Comparison of ENCODE assay signal across 19 cellular contexts in the genomic region with DNA sequence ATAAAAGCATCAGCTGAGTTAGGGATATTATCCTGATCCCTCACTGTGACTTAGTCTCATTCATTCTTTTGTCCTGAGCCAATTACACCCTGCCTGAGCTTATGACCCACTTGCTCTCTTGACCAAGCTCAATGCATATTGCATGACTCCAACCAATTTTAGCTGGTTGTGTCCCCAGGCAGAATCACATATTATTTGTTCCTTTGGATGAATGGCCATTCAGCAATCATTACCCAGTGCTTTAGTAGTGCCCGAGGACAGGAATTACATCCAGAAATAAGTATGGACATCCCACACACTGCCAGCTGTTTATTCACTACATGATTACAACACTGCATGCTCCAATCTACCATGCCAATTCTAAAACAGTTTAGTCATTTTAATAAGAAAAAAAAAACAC.
"Had no signal": no experiment of that assay in that cellular context is flagged by ENCODE, and none has a peak within 500 bp of the region (broad histone marks: within the 10 kb centered on the region; RNA-seq: fewer than 3 reads in every experiment).

No MANE protein-coding gene starts in this region.

- H3K27me3 ChIP-seq: colonic mucosa, gastrocnemius medialis, heart left ventricle, ovary, spleen, testis had no signal

- H3K36me3 ChIP-seq: colonic mucosa, gastrocnemius medialis, heart left ventricle, ovary, spleen, WERI-Rb-1 had no signal

- DNase-seq: activated CD4-positive, alpha-beta T cell treated with anti-CD3 and anti-CD28 coated beads for 1 hour; activated CD8-positive, alpha-beta memory T cell treated with anti-CD3 and anti-CD28 coated beads for 24 hours; activated CD8-positive, alpha-beta memory T cell treated with anti-CD3 and anti-CD28 coated beads, Interleukin-2, amount 50 U/mL, for 48 hours; activated effector memory CD4-positive, alpha-beta T cell treated with Interleukin-2 at 50 U/mL for 16 hours; activated naive CD4-positive, alpha-beta T cell treated with anti-CD3 and anti-CD28 coated beads, Interleukin-2, amount 10 ng/mL, durations not matched to agents 7 days and 5 days; activated naive CD8-positive, alpha-beta T cell treated with anti-CD3 and anti-CD28 coated beads, Interleukin-2, amount 50 U/mL, for 24 hours; activated T-cell treated with anti-CD3 and anti-CD28 coated beads, Interleukin-2, amount 50 U/mL, for 48 hours; aorta; colonic mucosa; gastrocnemius medialis; heart left ventricle; immature natural killer cell; naive thymus-derived CD4-positive, alpha-beta T cell; ovary; spleen; stimulated activated CD4-positive, alpha-beta T cell treated with anti-CD3 and anti-CD28 coated beads, Interleukin-4, amount 100 ng/mL, for 4 hours; testis; WERI-Rb-1 had no signal

- ATAC-seq: activated naive CD8-positive, alpha-beta T cell treated with anti-CD3 and anti-CD28 coated beads, Interleukin-2, amount 50 U/mL, for 24 hours; gastrocnemius medialis; heart left ventricle; naive thymus-derived CD4-positive, alpha-beta T cell; stimulated activated memory B cell treated with anti-CD40 and anti-IgM and Interleukin-4, amounts not matched to agents 10 μg/mL and 1 μg/mL and 100 μg/mL, for 72 hours had no signal

- H3K9me3 ChIP-seq: colonic mucosa, gastrocnemius medialis, ovary, testis had no signal

- H3K4me1 ChIP-seq: colonic mucosa, gastrocnemius medialis, heart left ventricle, spleen, testis had no signal

- H3K27ac ChIP-seq: colonic mucosa, gastrocnemius medialis, heart left ventricle, ovary, spleen, testis, WERI-Rb-1 had no signal

- H3K4me3 ChIP-seq: colonic mucosa, gastrocnemius medialis, heart left ventricle, ovary, spleen, testis had no signal
